7 cellular contexts compared by ENCODE assay signal in the genomic region with DNA sequence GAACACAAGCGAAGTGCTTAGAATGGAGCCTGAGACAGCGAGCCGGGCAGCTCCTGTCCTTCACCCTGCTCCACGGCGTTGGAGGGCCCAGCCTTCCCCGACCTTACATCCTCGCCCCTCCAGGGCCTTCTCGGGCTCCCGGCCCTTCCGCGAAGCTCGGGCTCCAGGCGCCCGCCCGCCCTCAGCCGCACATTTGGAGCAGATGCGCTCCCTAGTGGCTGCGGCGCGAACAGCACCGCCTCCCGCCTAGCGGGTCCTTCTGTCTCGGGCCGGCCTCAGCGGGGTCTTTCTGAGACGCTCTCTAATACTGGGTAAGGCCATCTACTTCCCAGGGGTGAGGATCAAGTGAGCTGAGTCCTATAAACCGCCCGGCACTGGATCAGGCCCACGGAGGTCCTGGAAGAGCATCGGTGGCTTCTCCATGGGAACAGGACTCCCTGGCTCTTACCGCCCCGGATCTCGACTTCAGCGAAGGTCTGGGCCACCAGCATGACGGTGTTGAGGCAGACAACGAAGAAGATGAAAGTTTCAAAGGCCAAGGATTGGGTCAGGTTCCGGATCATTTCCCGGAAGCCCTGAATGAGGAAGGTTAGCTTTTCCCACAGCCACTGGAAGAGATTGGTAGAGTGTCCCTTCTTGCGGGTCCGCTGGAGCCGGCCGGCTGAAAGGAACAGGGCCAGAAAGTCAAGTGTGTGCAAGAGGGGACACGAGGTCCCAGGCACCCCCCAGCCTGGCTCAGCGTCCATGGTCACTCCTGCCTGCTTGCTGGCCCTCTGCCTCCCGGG. TPM values are rescaled to one million over a fixed set of nuclear protein-coding genes. Genes with fewer than 3 reads are reported as not detected.
A peak's percentile ranks its signal among the peaks of the same experiment; 100 is the strongest.
DNase-seq lines count a peak whose midpoint lies in the region; ATAC-seq and TF ChIP-seq lines count a peak whose summit lies in the region.

No MANE protein-coding gene starts in this region.

- H3K27me3 ChIP-seq in body of pancreas = no peaks in the 10 kb centered on the region

- H3K27ac ChIP-seq in body of pancreas = no peak overlapping the region

- H3K4me3 ChIP-seq in GM12875 (ENCODE audit: low read depth, low read length) (no peak overlapping the region), body of pancreas (no peak overlapping the region)

- peak; percentile 34 for DNase-seq in NCI-H1105 treated with DMSO at 0.1 percent for 48 hours (lab: John Stamatoyannopoulos, UW)
- DNase-seq in UCSD-AML1 (lab: John Stamatoyannopoulos, UW; ENCODE audit: unreplicated experiment) = peak; percentile 79
- DNase-seq in body of pancreas = peak; percentile 66 to 82 (median 74)
- peak; percentile 98 for DNase-seq in iPS-NIHi11 (ENCODE audit: low spot score)
- DNase-seq in stimulated activated CD4-positive, alpha-beta T cell treated with anti-CD3 and anti-CD28 coated beads, Interleukin-15, amount 100 ng/mL, for 1 hour (ENCODE audit: low read depth in 1 of 2, low spot score in 1 of 2) = peak; percentile 56 to 80

- no peaks in the 10 kb centered on the region for H3K9me3 ChIP-seq in body of pancreas

- peak; percentile 89 for ATAC-seq in body of pancreas
- no peak for ATAC-seq in GM19463 (IDR thresholded peaks at IDR 0.05; ENCODE audit: unreplicated experiment)

- no peaks in the 10 kb centered on the region for H3K36me3 ChIP-seq in body of pancreas (replicated peaks in 1 of 2; ENCODE audit: insufficient read depth in 1 of 2, low read depth in 2 of 2)

- peak; percentile 94 for TF ChIP-seq CTCF in GM12875 (IDR thresholded peaks at IDR 0.05; ENCODE audit: borderline replicate concordance, insufficient read depth, low read depth, low read length)
- TF ChIP-seq CTCF in body of pancreas (IDR thresholded peaks at IDR 0.05) = peak; percentile 86 to 96 (median 89)

- H3K4me1 ChIP-seq in body of pancreas = peaks cover 11% of the 10 kb centered on the region

- intact Hi-C loops in body of pancreas (cut with DNase I) = no loop called here

- TF ChIP-seq POLR2A in body of pancreas (IDR thresholded peaks at IDR 0.05) = no peak

- WGBS in body of pancreas, 2 donors = 21 to 25% methylated on average over 18 to 39 of the region's 46 CpGs

RNA-seq across cellular contexts. Expression of a gene that starts 3.7 kb away (rescaled TPM):
- total RNA-seq in body of pancreas = not detected

RNA-seq across cellular contexts. Expression of a gene that starts 10.8 kb away (rescaled TPM):
- not detected for total RNA-seq in body of pancreas

RNA-seq across cellular contexts. Expression of a gene that starts 20.3 kb away (rescaled TPM):
- total RNA-seq in body of pancreas = 10 to 100 TPM; 44.4 to 62.3 TPM

RNA-seq across cellular contexts. Expression of a gene that starts 20.6 kb away (rescaled TPM):
- total RNA-seq in body of pancreas = 10 to 100 TPM in 1 of 2 donors, 1 to 10 TPM in 1; 7.8 to 28.0 TPM

RNA-seq across cellular contexts. Expression of a gene that starts 26.4 kb away (rescaled TPM):
- total RNA-seq in body of pancreas = 1 to 10 TPM in 1 of 2 donors, under 1 TPM in 1; 0.66 to 2.6 TPM

Comparison
In these comparisons a context has a peak if more than half of its experiments do, and no peak if none do; other contexts are left out.
1. DNase-seq: peak in every context shown above with its lines; median percentile 98 in iPS-NIHi11; 79 in UCSD-AML1; 74 in body of pancreas; 68 in stimulated activated CD4-positive, alpha-beta T cell treated with anti-CD3 and anti-CD28 coated beads, Interleukin-15, amount 100 ng/mL, for 1 hour; 34 in NCI-H1105 treated with DMSO at 0.1 percent for 48 hours.